ENCODE assay signal across 11 cellular contexts in genomic region chr19:38243279-38243673, GRCh38. TPM values are rescaled to one million over a fixed set of nuclear protein-coding genes. Genes with fewer than 3 reads are reported as not detected.
DNase-seq lines count a peak whose midpoint lies in the region; ATAC-seq and TF ChIP-seq lines count a peak whose summit lies in the region.
"Had no signal": no experiment of that assay in that cellular context is flagged by ENCODE, and none has a peak within 500 bp of the region (broad histone marks: within the 10 kb centered on the region; RNA-seq: fewer than 3 reads in every experiment).

No MANE protein-coding gene starts in this region.

- H3K4me1 ChIP-seq in endodermal cell (ENCODE audit: control insufficient read depth, insufficient read depth, low read length) (no peaks in the 10 kb centered on the region), left lung (peaks cover 2 to 8% of the 10 kb centered on the region in 2 donors)

- no peak for ATAC-seq in activated CD8-positive, alpha-beta memory T cell treated with anti-CD3 and anti-CD28 coated beads, Interleukin-2, amount 10 ng/mL, durations not matched to agents 7 days and 5 days
- ATAC-seq in T-helper 17 cell (no peak), left lung (no peak)
- ATAC-seq in stimulated activated naive B cell treated with anti-CD40 and anti-IgM and Interleukin-4, amounts not matched to agents 10 μg/mL and 1 μg/mL and 100 μg/mL, for 72 hours (replicated peaks): no peak

- peaks cover 4% of the 10 kb centered on the region for H3K4me1 Mint-ChIP-seq in activated CD8-positive, alpha-beta memory T cell treated with anti-CD3 and anti-CD28 coated beads, Interleukin-2, amount 10 ng/mL, durations not matched to agents 7 days and 5 days
- H3K4me1 Mint-ChIP-seq in T-helper 17 cell (peaks cover 8% of the 10 kb centered on the region), endodermal cell (peaks cover 2% of the 10 kb centered on the region)
- H3K4me1 Mint-ChIP-seq in stimulated activated naive B cell treated with anti-CD40 and anti-IgM and Interleukin-4, amounts not matched to agents 10 μg/mL and 1 μg/mL and 100 μg/mL, for 72 hours: peaks cover 14 to 44% of the 10 kb centered on the region in 2 donors

- H3K9ac ChIP-seq in endodermal cell (ENCODE audit: extremely low read depth, low read length, poor library complexity, severe bottlenecking): no peak overlapping the region

- H3K9me3 ChIP-seq in T-helper 17 cell (ENCODE audit: control insufficient read depth, low read length, poor library complexity, severe bottlenecking) (no peaks in the 10 kb centered on the region), endodermal cell (ENCODE audit: control insufficient read depth, low read length) (no peaks in the 10 kb centered on the region), left lung (no peaks in the 10 kb centered on the region)

- H3K4me3 ChIP-seq in endodermal cell (ENCODE audit: low read length) (no peak overlapping the region), left lung (no peak overlapping the region)

- H3K36me3 ChIP-seq in endodermal cell (ENCODE audit: control insufficient read depth, insufficient read depth, low read length) (no peaks in the 10 kb centered on the region), left lung (no peaks in the 10 kb centered on the region)

- H3K9me3 Mint-ChIP-seq in activated CD8-positive, alpha-beta memory T cell treated with anti-CD3 and anti-CD28 coated beads, Interleukin-2, amount 10 ng/mL, durations not matched to agents 7 days and 5 days (ENCODE audit: low read depth): no peaks in the 10 kb centered on the region
- H3K9me3 Mint-ChIP-seq in endodermal cell: no peaks in the 10 kb centered on the region
- H3K9me3 Mint-ChIP-seq in stimulated activated naive B cell treated with anti-CD40 and anti-IgM and Interleukin-4, amounts not matched to agents 10 μg/mL and 1 μg/mL and 100 μg/mL, for 72 hours: no peaks in the 10 kb centered on the region

- TF ChIP-seq CTCF in endodermal cell (conservative IDR thresholded peaks at IDR 0.05) (no peak), left lung (IDR thresholded peaks at IDR 0.05) (no peak)

- 71 to 89% methylated on average over 8 to 14 of the region's 15 CpGs for whole genome bisulfite sequencing in endodermal cell (ENCODE audit: insufficient coverage in 1 of 2, insufficient read length in 1 of 2), 2 experiments

- peaks cover 3% of the 10 kb centered on the region for H3K27me3 Mint-ChIP-seq in activated CD8-positive, alpha-beta memory T cell treated with anti-CD3 and anti-CD28 coated beads, Interleukin-2, amount 10 ng/mL, durations not matched to agents 7 days and 5 days
- H3K27me3 Mint-ChIP-seq in T-helper 17 cell: peaks cover 14% of the 10 kb centered on the region
- H3K27me3 Mint-ChIP-seq in endodermal cell (ENCODE audit: insufficient read depth): peaks cover 18% of the 10 kb centered on the region
- H3K27me3 Mint-ChIP-seq in stimulated activated naive B cell treated with anti-CD40 and anti-IgM and Interleukin-4, amounts not matched to agents 10 μg/mL and 1 μg/mL and 100 μg/mL, for 72 hours: peaks cover 0 to 4% of the 10 kb centered on the region in 2 donors

- H3K27me3 ChIP-seq in endodermal cell (ENCODE audit: control insufficient read depth, insufficient read depth, low read length, poor library complexity, severe bottlenecking) (no peaks in the 10 kb centered on the region), left lung (no peaks in the 10 kb centered on the region)

- peak overlapping the region; percentile 69 for H3K4me3 Mint-ChIP-seq in activated CD8-positive, alpha-beta memory T cell treated with anti-CD3 and anti-CD28 coated beads, Interleukin-2, amount 10 ng/mL, durations not matched to agents 7 days and 5 days
- peak overlapping the region; percentile 60 for H3K4me3 Mint-ChIP-seq in T-helper 17 cell
- peak overlapping the region; percentile 25 for H3K4me3 Mint-ChIP-seq in endodermal cell
- peak overlapping the region; percentile 82 to 85 for H3K4me3 Mint-ChIP-seq in stimulated activated naive B cell treated with anti-CD40 and anti-IgM and Interleukin-4, amounts not matched to agents 10 μg/mL and 1 μg/mL and 100 μg/mL, for 72 hours

- no peak overlapping the region for H3K27ac Mint-ChIP-seq in activated CD8-positive, alpha-beta memory T cell treated with anti-CD3 and anti-CD28 coated beads, Interleukin-2, amount 10 ng/mL, durations not matched to agents 7 days and 5 days
- H3K27ac Mint-ChIP-seq in T-helper 17 cell (no peak overlapping the region), endodermal cell (no peak overlapping the region)
- peak overlapping the region; percentile 94 for H3K27ac Mint-ChIP-seq in stimulated activated naive B cell treated with anti-CD40 and anti-IgM and Interleukin-4, amounts not matched to agents 10 μg/mL and 1 μg/mL and 100 μg/mL, for 72 hours

- H3K27ac ChIP-seq in endodermal cell (ENCODE audit: low read depth, low read length) (no peak overlapping the region), left lung (no peak overlapping the region)

- CTCF ChIA-PET in activated CD8-positive, alpha-beta memory T cell treated with anti-CD3 and anti-CD28 coated beads, Interleukin-2, amount 10 ng/mL, durations not matched to agents 7 days and 5 days (lab: Charles Lee): interaction anchor here (0.7 to 4.2 kb wide), 22 partner anchors 8 to 341 kb away, joined by 3 to 70 read pairs (median 4); partner anchors contain the start of genes CATSPERG, FAM98C, KCNK6 and PSMD8

- intact Hi-C loops in left lung (cut with DNase I): no loop called here

- no peak for DNase-seq in activated CD8-positive, alpha-beta memory T cell treated with anti-CD3 and anti-CD28 coated beads, Interleukin-2, amount 10 ng/mL, durations not matched to agents 7 days and 5 days
- DNase-seq in activated CD8-positive, alpha-beta memory T cell treated with anti-CD3 and anti-CD28 coated beads, Interleukin-2, amount 50 U/mL, for 48 hours: no peak
- DNase-seq in T-helper 17 cell (no peak), endodermal cell (no peak), SKM-1 treated with dmso at 0.1 percent for 144 hours (lab: John Stamatoyannopoulos, UW; ENCODE audit: unreplicated experiment) (no peak), NCI-H69 (lab: John Stamatoyannopoulos, UW) (no peak), left lung (no peak)
- no peak for DNase-seq in stimulated activated naive B cell treated with anti-CD40 and anti-IgM and Interleukin-4, amounts not matched to agents 10 μg/mL and 1 μg/mL and 100 μg/mL, for 72 hours
- DNase-seq: NCI-H2081 treated with DMSO at 0.1 percent for 48 hours had no signal

- no peaks in the 10 kb centered on the region for H3K36me3 Mint-ChIP-seq in activated CD8-positive, alpha-beta memory T cell treated with anti-CD3 and anti-CD28 coated beads, Interleukin-2, amount 10 ng/mL, durations not matched to agents 7 days and 5 days
- H3K36me3 Mint-ChIP-seq in T-helper 17 cell (ENCODE audit: low read depth) (no peaks in the 10 kb centered on the region), endodermal cell (ENCODE audit: low read depth) (no peaks in the 10 kb centered on the region)
- H3K36me3 Mint-ChIP-seq in stimulated activated naive B cell treated with anti-CD40 and anti-IgM and Interleukin-4, amounts not matched to agents 10 μg/mL and 1 μg/mL and 100 μg/mL, for 72 hours: peaks cover 9 to 21% of the 10 kb centered on the region in 2 donors

RNA-seq across cellular contexts. Expression of gene PPP1R14A, which starts 12.9 kb away (rescaled TPM):
- total RNA-seq in activated CD8-positive, alpha-beta memory T cell treated with anti-CD3 and anti-CD28 coated beads, Interleukin-2, amount 10 ng/mL, durations not matched to agents 7 days and 5 days: not detected
- total RNA-seq in T-helper 17 cell (1 to 10 TPM in 1 of 2 donors, under 1 TPM in 1; 0.90 to 6.7 TPM), endodermal cell (10 to 100 TPM in 1 of 2 donors, 1 to 10 TPM in 1; 8.6 to 13.8 TPM), left lung (10 to 100 TPM; 40.2 to 91.3 TPM)
- polyA plus RNA-seq in endodermal cell (2013, experiment 1 of 2): 8.8 TPM
- polyA plus RNA-seq in endodermal cell (2013, experiment 2 of 2): 7.4 TPM
- total RNA-seq: HT1080 had no signal

RNA-seq across cellular contexts. Expression of gene DPF1, which starts 19.3 kb away (rescaled TPM):
- under 1 TPM in 1 of 2 experiments, not detected in 1; 0.47 TPM for total RNA-seq in activated CD8-positive, alpha-beta memory T cell treated with anti-CD3 and anti-CD28 coated beads, Interleukin-2, amount 10 ng/mL, durations not matched to agents 7 days and 5 days
- total RNA-seq in T-helper 17 cell (not detected), endodermal cell (1 to 10 TPM; 3.3 to 4.5 TPM), left lung (under 1 TPM; 0.39 to 0.79 TPM)
- polyA plus RNA-seq in endodermal cell (2013, experiment 1 of 2): 12.8 TPM
- 14.5 TPM for polyA plus RNA-seq in endodermal cell (2013, experiment 2 of 2)
- total RNA-seq: left lobe of liver had no signal

RNA-seq across cellular contexts. Expression of gene SPINT2, which starts 21.1 kb away (rescaled TPM):
- total RNA-seq in activated CD8-positive, alpha-beta memory T cell treated with anti-CD3 and anti-CD28 coated beads, Interleukin-2, amount 10 ng/mL, durations not matched to agents 7 days and 5 days: 10 to 100 TPM in 1 of 2 experiments, 1 to 10 TPM in 1; 9.3 to 15.6 TPM
- total RNA-seq in T-helper 17 cell (10 to 100 TPM; 32.2 to 49.1 TPM), endodermal cell (100 to 1,000 TPM; 415 to 487 TPM), left lung (100 to 1,000 TPM; 206 to 317 TPM)
- polyA plus RNA-seq in endodermal cell (2013, experiment 1 of 2): 136 TPM
- polyA plus RNA-seq in endodermal cell (2013, experiment 2 of 2): 110 TPM

Comparison
In these comparisons a context has a peak if more than half of its experiments do, and no peak if none do; other contexts are left out.
1. H3K4me3 Mint-ChIP-seq: peak in every context shown above with its lines; median percentile 84 in stimulated activated naive B cell treated with anti-CD40 and anti-IgM and Interleukin-4, amounts not matched to agents 10 μg/mL and 1 μg/mL and 100 μg/mL, for 72 hours; 69 in activated CD8-positive, alpha-beta memory T cell treated with anti-CD3 and anti-CD28 coated beads, Interleukin-2, amount 10 ng/mL, durations not matched to agents 7 days and 5 days; 60 in T-helper 17 cell; 25 in endodermal cell.
2. RNA of gene SPINT2, which starts 21.1 kb away (total RNA-seq): 415 to 487 TPM in endodermal cell and 206 to 317 TPM in left lung; 32.2 to 49.1 TPM in T-helper 17 cell and 9.3 to 15.6 TPM in activated CD8-positive, alpha-beta memory T cell treated with anti-CD3 and anti-CD28 coated beads, Interleukin-2, amount 10 ng/mL, durations not matched to agents 7 days and 5 days; every median in the first group is over 4 times any median in the second.